In the genomic region with DNA sequence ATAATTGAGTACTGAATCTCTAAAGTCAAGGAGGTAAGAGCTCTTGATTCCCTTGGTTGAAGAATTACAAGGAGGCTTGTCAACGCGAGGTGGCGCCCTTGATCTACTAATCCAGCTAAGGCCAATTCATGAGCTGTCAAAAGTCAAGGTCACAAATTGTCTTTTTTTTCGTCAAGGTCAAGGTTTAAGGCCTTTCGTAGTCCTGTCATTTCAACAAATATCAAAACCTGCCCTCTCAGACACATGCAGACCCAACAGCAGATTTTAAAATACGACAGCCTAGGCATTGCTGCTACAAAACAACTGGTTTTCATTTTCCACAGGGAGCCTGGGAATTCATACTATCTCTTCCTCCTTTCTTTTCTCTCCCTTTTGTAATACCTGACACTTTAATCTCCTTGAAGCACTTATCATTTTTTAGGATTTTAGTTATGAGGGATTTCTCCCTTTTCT, we compare ENCODE assay signal across 1 cellular context.
TF ChIP-seq lines count a peak whose summit lies in the region.

No MANE protein-coding gene starts in this region.

TF ChIP-seq in K562, 482 proteins besides CTCF, POLR2A, EP300 and RAD21:
- TF ChIP-seq MEIS2 (IDR thresholded peaks at IDR 0.05; ENCODE audit: partially characterized antibody) (peak; percentile 43), BMI1 (IDR thresholded peaks at IDR 0.05; ENCODE audit: low read length) (peak; percentile 44; the same call in 1 of the 2 replicates), ARID2 (IDR thresholded peaks at IDR 0.05) (peak; percentile 81), ZNF384 (IDR thresholded peaks at IDR 0.05; ENCODE audit: low read depth, low read length) (0 out of 2 replicates have a peak, but pooled peaks have one; percentile 41), STAG1 (CRISPR knock-in tag; IDR thresholded peaks at IDR 0.05; ENCODE audit: borderline replicate concordance) (peak; percentile 64; the same call in 1 of the 2 replicates), TCF3 (CRISPR knock-in tag; IDR thresholded peaks at IDR 0.05) (no peak), CC2D1A (IDR thresholded peaks at IDR 0.05) (peak; percentile 59; the same call in 1 of the 2 replicates), KAT8 (IDR thresholded peaks at IDR 0.05; ENCODE audit: low read depth) (no peak), ESRRA (IDR thresholded peaks at IDR 0.05; ENCODE audit: borderline replicate concordance, low read depth) (peak; percentile 96), SMC3 (conservative IDR thresholded peaks at IDR 0.05; ENCODE audit: insufficient read depth, low read depth, low read length) (peak; percentile 91), RB1 (IDR thresholded peaks at IDR 0.05; ENCODE audit: low read depth) (peak; percentile 32; the same call in 1 of the 2 replicates), YBX1 (IDR thresholded peaks at IDR 0.05) (no peak)
- TF ChIP-seq, protein P1, sequence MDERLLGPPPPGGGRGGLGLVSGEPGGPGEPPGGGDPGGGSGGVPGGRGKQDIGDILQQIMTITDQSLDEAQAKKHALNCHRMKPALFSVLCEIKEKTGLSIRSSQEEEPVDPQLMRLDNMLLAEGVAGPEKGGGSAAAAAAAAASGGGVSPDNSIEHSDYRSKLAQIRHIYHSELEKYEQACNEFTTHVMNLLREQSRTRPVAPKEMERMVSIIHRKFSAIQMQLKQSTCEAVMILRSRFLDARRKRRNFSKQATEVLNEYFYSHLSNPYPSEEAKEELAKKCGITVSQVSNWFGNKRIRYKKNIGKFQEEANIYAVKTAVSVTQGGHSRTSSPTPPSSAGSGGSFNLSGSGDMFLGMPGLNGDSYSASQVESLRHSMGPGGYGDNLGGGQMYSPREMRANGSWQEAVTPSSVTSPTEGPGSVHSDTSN (CRISPR knock-in tag; IDR thresholded peaks at IDR 0.05; ENCODE audit: low read depth), result no peak
- TF ChIP-seq, protein P1 (tag; conservative IDR thresholded peaks at IDR 0.05; ENCODE audit: low read depth), result peak; percentile 61
- TF ChIP-seq, protein P2, sequence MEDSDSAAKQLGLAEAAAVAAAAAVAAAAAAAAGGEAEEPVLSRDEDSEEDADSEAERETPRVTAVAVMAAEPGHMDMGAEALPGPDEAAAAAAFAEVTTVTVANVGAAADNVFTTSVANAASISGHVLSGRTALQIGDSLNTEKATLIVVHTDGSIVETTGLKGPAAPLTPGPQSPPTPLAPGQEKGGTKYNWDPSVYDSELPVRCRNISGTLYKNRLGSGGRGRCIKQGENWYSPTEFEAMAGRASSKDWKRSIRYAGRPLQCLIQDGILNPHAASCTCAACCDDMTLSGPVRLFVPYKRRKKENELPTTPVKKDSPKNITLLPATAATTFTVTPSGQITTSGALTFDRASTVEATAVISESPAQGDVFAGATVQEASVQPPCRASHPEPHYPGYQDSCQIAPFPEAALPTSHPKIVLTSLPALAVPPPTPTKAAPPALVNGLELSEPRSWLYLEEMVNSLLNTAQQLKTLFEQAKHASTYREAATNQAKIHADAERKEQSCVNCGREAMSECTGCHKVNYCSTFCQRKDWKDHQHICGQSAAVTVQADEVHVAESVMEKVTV (CRISPR knock-in tag; IDR thresholded peaks at IDR 0.05), result peak; percentile 77; the same call in 1 of the 2 replicates
- TF ChIP-seq, protein P3, sequence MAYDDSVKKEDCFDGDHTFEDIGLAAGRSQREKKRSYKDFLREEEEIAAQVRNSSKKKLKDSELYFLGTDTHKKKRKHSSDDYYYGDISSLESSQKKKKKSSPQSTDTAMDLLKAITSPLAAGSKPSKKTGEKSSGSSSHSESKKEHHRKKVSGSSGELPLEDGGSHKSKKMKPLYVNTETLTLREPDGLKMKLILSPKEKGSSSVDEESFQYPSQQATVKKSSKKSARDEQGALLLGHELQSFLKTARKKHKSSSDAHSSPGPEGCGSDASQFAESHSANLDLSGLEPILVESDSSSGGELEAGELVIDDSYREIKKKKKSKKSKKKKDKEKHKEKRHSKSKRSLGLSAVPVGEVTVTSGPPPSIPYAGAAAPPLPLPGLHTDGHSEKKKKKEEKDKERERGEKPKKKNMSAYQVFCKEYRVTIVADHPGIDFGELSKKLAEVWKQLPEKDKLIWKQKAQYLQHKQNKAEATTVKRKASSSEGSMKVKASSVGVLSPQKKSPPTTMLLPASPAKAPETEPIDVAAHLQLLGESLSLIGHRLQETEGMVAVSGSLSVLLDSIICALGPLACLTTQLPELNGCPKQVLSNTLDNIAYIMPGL (CRISPR knock-in tag; IDR thresholded peaks at IDR 0.05), result no peak
